ENCODE assay signal across 8 cellular contexts in genomic region chr22:37674951-37675929, GRCh38. TPM values are rescaled to one million over a fixed set of nuclear protein-coding genes. Genes with fewer than 3 reads are reported as not detected.
DNase-seq lines count a peak whose midpoint lies in the region; ATAC-seq and TF ChIP-seq lines count a peak whose summit lies in the region.

TSS of gene LGALS1 (plus strand) at chr22:37675636. CDS start at chr22:37675703, 67 bp downstream.

- peak within 1 kb of the TSS; percentile 93 for H3K4me3 Mint-ChIP-seq in natural killer cell

- no peaks in the 10 kb centered on the region for H3K36me3 ChIP-seq in Peyer's patch
- H3K36me3 ChIP-seq in thoracic aorta = peaks cover 17% of the 10 kb centered on the region

- H3K4me1 ChIP-seq in Peyer's patch = peaks cover 3 to 59% (median 15%) of the 10 kb centered on the region in 4 donors
- H3K4me1 ChIP-seq in thoracic aorta (ENCODE audit: control insufficient read depth in 1 of 2, low read depth in 2 of 2) = peaks cover 18 to 23% of the 10 kb centered on the region in 2 donors

- H3K36me3 Mint-ChIP-seq in natural killer cell = no peaks in the 10 kb centered on the region

- H3K9me3 Mint-ChIP-seq in natural killer cell = no peaks in the 10 kb centered on the region

- 0 out of 2 replicates have a peak, but pooled peaks have one; percentile 9 for TF ChIP-seq CTCF in AG04450 (IDR thresholded peaks at IDR 0.05; ENCODE audit: low read depth, low read length)
- TF ChIP-seq CTCF in Peyer's patch (IDR thresholded peaks at IDR 0.05) = peak in 1 of 6 experiments; percentile 27
- TF ChIP-seq CTCF in fibroblast of the aortic adventitia (IDR thresholded peaks at IDR 0.05; ENCODE audit: insufficient read depth, low read length) = peak; percentile 33
- TF ChIP-seq CTCF in natural killer cell (IDR thresholded peaks at IDR 0.05) = no peak
- no peak for TF ChIP-seq CTCF in thoracic aorta (IDR thresholded peaks at IDR 0.05)

- H3K27ac Mint-ChIP-seq in natural killer cell = peak within 1 kb of the TSS; percentile 94 to 97

- H3K9me3 ChIP-seq in AG04450 (ENCODE audit: control insufficient read depth, insufficient read depth, low read length) (no peaks in the 10 kb centered on the region; the same call in 1 of the 2 replicates), Peyer's patch (no peaks in the 10 kb centered on the region), thoracic aorta (no peaks in the 10 kb centered on the region)

- H3K4me3 ChIP-seq in AG04450 (ENCODE audit: low read depth, low read length) (peak within 1 kb of the TSS; percentile 97), Peyer's patch (peak within 1 kb of the TSS; percentile 50 to 68 (median 62)), fibroblast of the aortic adventitia (ENCODE audit: low read depth, low read length) (peak within 1 kb of the TSS; percentile 72), thoracic aorta (peak within 1 kb of the TSS; percentile 89)

- H3K27ac ChIP-seq in AG04450 (ENCODE audit: low read depth, low read length) = peak within 1 kb of the TSS; percentile 94
- peak within 1 kb of the TSS; percentile 90 to 98 (median 92) for H3K27ac ChIP-seq in Peyer's patch
- H3K27ac ChIP-seq in thoracic aorta = peak within 1 kb of the TSS; percentile 89

- no peaks in the 10 kb centered on the region for H3K27me3 Mint-ChIP-seq in natural killer cell (ENCODE audit: low read depth in 2 of 2)

- peak; percentile 98 for DNase-seq in AG04450 (ENCODE audit: low read depth, low spot score)
- DNase-seq in Peyer's patch = peak; percentile 83 to 95 (median 92)
- DNase-seq in activated effector memory CD4-positive, alpha-beta T cell treated with anti-CD3 and anti-CD28 coated beads, Interleukin-2, amount 50 U/mL, for 16 hours = peak; percentile 88
- peak; percentile 99 for DNase-seq in fibroblast of the aortic adventitia (ENCODE audit: low read depth)
- peak; percentile 54 for DNase-seq in natural killer cell
- DNase-seq in thoracic aorta (ENCODE audit: low spot score) = peak; percentile 92

- no peaks in the 10 kb centered on the region for H3K27me3 ChIP-seq in AG04450 (ENCODE audit: control insufficient read depth, insufficient read depth, low read length)
- no peaks in the 10 kb centered on the region for H3K27me3 ChIP-seq in Peyer's patch
- no peaks in the 10 kb centered on the region for H3K27me3 ChIP-seq in thoracic aorta (replicated peaks; ENCODE audit: insufficient read depth)

- ATAC-seq in GM18520 (IDR thresholded peaks at IDR 0.05; ENCODE audit: unreplicated experiment) (peak; percentile 33), HG03460 (IDR thresholded peaks at IDR 0.05; ENCODE audit: unreplicated experiment) (peak; percentile 35), natural killer cell (peak; percentile 11 to 33 (median 11)), thoracic aorta (ENCODE audit: insufficient number of reproducible peaks, low FRiP score, low read depth) (peak; percentile 82)

- POLR2A ChIA-PET in AG04450 (lab: Yijun Ruan, JAX) = interaction anchor here (0.6 to 4.1 kb wide), 21 partner anchors 11 to 133 kb away, joined by 3 to 52 read pairs (median 8); partner anchors contain the start of genes GCAT, GGA1, LGALS2 and NOL12

- peaks cover 26 to 64% of the 10 kb centered on the region in 2 donors for H3K4me1 Mint-ChIP-seq in natural killer cell

- CTCF ChIA-PET in AG04450 (lab: Charles Lee) = interaction anchor here (0.7 to 1.6 kb wide), 4 partner anchors 8 to 116 kb away, joined by 3 to 16 read pairs (median 4); no protein-coding TSS in a partner anchor

- TF ChIP-seq POLR2A in Peyer's patch (IDR thresholded peaks at IDR 0.05) = no peak

- intact Hi-C loops in natural killer cell (cut with micrococcal nuclease) = loop anchor here (5.0 kb wide), 1 partner anchor 68 kb away; the partner anchor contains the start of gene GGA1

RNA-seq across cellular contexts. Expression of gene LGALS1, which starts in this region (rescaled TPM):
- polyA plus RNA-seq in AG04450 (2011; rRNA removed) = 5,926 and 7,935 TPM in 2 replicates
- polyA minus RNA-seq in AG04450 (2011; rRNA and poly(A)+ RNA removed) = 3,546 and 5,412 TPM in 2 replicates
- total RNA-seq in Peyer's patch = 100 to 1,000 TPM in 1 of 4 donors, 10 to 100 TPM in 3; 44.8 to 352 (median 73.5) TPM
- 3,846 and 5,734 TPM in 2 replicates for total RNA-seq in fibroblast of the aortic adventitia (ENCODE audit: low replicate concordance)
- 100 to 1,000 TPM; 195 to 218 (median 214) TPM for total RNA-seq in natural killer cell
- total RNA-seq in thoracic aorta = 1,000 to 10,000 TPM; 1,470 to 1,957 TPM

Comparison
In these comparisons a context has a peak if more than half of its experiments do, and no peak if none do; other contexts are left out.
1. Peak in every context shown above with its lines: DNase-seq, ATAC-seq, H3K4me3 ChIP-seq and H3K27ac ChIP-seq.
2. RNA of gene LGALS1 (total RNA-seq): 3,846 to 5,734 TPM in fibroblast of the aortic adventitia and 1,470 to 1,957 TPM in thoracic aorta; 195 to 218 TPM in natural killer cell and 44.8 to 352 TPM in Peyer's patch; every median in the first group is over 4 times any median in the second.
3. CTCF ChIP-seq: peak in AG04450 (single experiment) and fibroblast of the aortic adventitia (single experiment); none in natural killer cell (single experiment) and thoracic aorta (single experiment).
4. ATAC-seq: peak in every context shown above with its lines; median percentile 82 in thoracic aorta; 35 in HG03460; 33 in GM18520; 11 in natural killer cell.